Comparison of ENCODE assay signal across 7 cellular contexts in genomic region chr20:47854687-47855212, GRCh38.
A peak's percentile ranks its signal among the peaks of the same experiment; 100 is the strongest.
DNase-seq lines count a peak whose midpoint lies in the region; ATAC-seq and TF ChIP-seq lines count a peak whose summit lies in the region.

No MANE protein-coding gene starts in this region.

- H3K9me3 ChIP-seq in adipocyte (ENCODE audit: control insufficient read depth, low read length) (peaks cover 3% of the 10 kb centered on the region), ascending aorta (no peaks in the 10 kb centered on the region)

- TF ChIP-seq CTCF in GM10248 (IDR thresholded peaks at IDR 0.05; ENCODE audit: control extremely low read depth, extremely low read depth, low read depth, missing control alignments) = peak; percentile 50
- no peak for TF ChIP-seq CTCF in ascending aorta (IDR thresholded peaks at IDR 0.05)

- H3K4me3 ChIP-seq in adipocyte (ENCODE audit: low read length) = no peak overlapping the region
- H3K4me3 ChIP-seq in ascending aorta = no peak overlapping the region

- intact Hi-C loops in ascending aorta (cut with DNase I) = loop anchor here (5.0 kb wide), 2 partner anchors 73 to 443 kb away; no protein-coding TSS in a partner anchor

- CTCF ChIA-PET in GM10248 (lab: Yijun Ruan, JAX) = interaction anchor here (0.8 to 1.5 kb wide), 2 partner anchors 10 to 765 kb away, joined by 3 to 13 read pairs; no protein-coding TSS in a partner anchor

- H3K4me1 ChIP-seq in adipocyte (ENCODE audit: control insufficient read depth, insufficient read depth, low read length) (peaks cover 8% of the 10 kb centered on the region), ascending aorta (peaks cover 4 to 8% of the 10 kb centered on the region in 2 donors)

- H3K9ac ChIP-seq in adipocyte (ENCODE audit: low read length) = no peak overlapping the region

- H3K27ac ChIP-seq in ascending aorta = no peak overlapping the region

- POLR2A ChIA-PET in GM10248 (lab: Yijun Ruan, JAX) = no interaction called here

- H3K36me3 ChIP-seq in adipocyte (ENCODE audit: control insufficient read depth, insufficient read depth, low read length, severe bottlenecking) (no peaks in the 10 kb centered on the region), ascending aorta (no peaks in the 10 kb centered on the region)

- ATAC-seq in GM21367 (IDR thresholded peaks at IDR 0.05; ENCODE audit: unreplicated experiment) = no peak

- H3K27me3 ChIP-seq in adipocyte (replicated peaks; ENCODE audit: control insufficient read depth, insufficient read depth, low read length) (peaks cover 39% of the 10 kb centered on the region), ascending aorta (no peaks in the 10 kb centered on the region)

- peak; percentile 57 for DNase-seq in GM10248 (ENCODE audit: extremely low spot score)
- peak; percentile 55 for DNase-seq in LoVo (ENCODE audit: low spot score)
- DNase-seq in adipocyte (ENCODE audit: low read depth) = peak; percentile 12
- peak; percentile 75 to 83 for DNase-seq in lung microvascular endothelial cell (ENCODE audit: low read depth in 2 of 2)
- DNase-seq in activated CD4-positive, alpha-beta T cell treated with anti-CD3 and anti-CD28 coated beads, Interleukin-2, amount 50 U/mL, for 1 hour = no peak
- DNase-seq in ascending aorta (ENCODE audit: low spot score in 2 of 2) = no peak

Comparison
In these comparisons a context has a peak if more than half of its experiments do, and no peak if none do; other contexts are left out.
1. DNase-seq: peak in GM10248 (single experiment), LoVo (single experiment), adipocyte (single experiment) and lung microvascular endothelial cell (2 of 2); none in activated CD4-positive, alpha-beta T cell treated with anti-CD3 and anti-CD28 coated beads, Interleukin-2, amount 50 U/mL, for 1 hour (single experiment) and ascending aorta (0 of 2).